ENCODE assay signal across 11 cellular contexts in genomic region chr21:46424062-46424591, GRCh38. TPM values are rescaled to one million over a fixed set of nuclear protein-coding genes. Genes with fewer than 3 reads are reported as not detected.
DNase-seq lines count a peak whose midpoint lies in the region; TF ChIP-seq lines count a peak whose summit lies in the region.
"Had no signal": no experiment of that assay in that cellular context is flagged by ENCODE, and none has a peak within 500 bp of the region (broad histone marks: within the 10 kb centered on the region; RNA-seq: fewer than 3 reads in every experiment).

No MANE protein-coding gene starts in this region.

- TF ChIP-seq EP300 in SK-N-SH (IDR thresholded peaks at IDR 0.05; ENCODE audit: borderline replicate concordance in 1 of 2, low read depth in 1 of 2, low read length in 1 of 2), result no peak

- no peak overlapping the region for H3K4me2 ChIP-seq in SK-N-SH

- H3K36me3 Mint-ChIP-seq in activated T-cell treated with anti-CD3 and anti-CD28 coated beads, Interleukin-2, amount 50 U/mL, for 24 hours (ENCODE audit: low read depth), result peaks cover 74% of the 10 kb centered on the region

- POLR2A ChIA-PET in SK-N-SH (lab: Yijun Ruan, JAX), result no interaction called here

- 97% methylated on average over 5 of the region's 15 CpGs for WGBS in SK-N-SH (ENCODE audit: low lambda C conversion rate)

- no peak overlapping the region for H3K4me3 Mint-ChIP-seq in activated T-cell treated with anti-CD3 and anti-CD28 coated beads, Interleukin-2, amount 50 U/mL, for 24 hours

- no peak for TF ChIP-seq RAD21 in SK-N-SH (IDR thresholded peaks at IDR 0.05; ENCODE audit: low read length)

- peaks cover 2 to 50% of the 10 kb centered on the region in 2 experiments for H3K36me3 ChIP-seq in SK-N-SH (replicated peaks in 1 of 2; ENCODE audit: control insufficient read depth in 1 of 2, insufficient read depth in 2 of 2, low read length in 1 of 2)

- H3K4me3 ChIP-seq in SK-N-SH (ENCODE audit: low read depth in 2 of 2, low read length in 1 of 2), result no peak overlapping the region
- H3K4me3 ChIP-seq: thoracic aorta had no signal

- CTCF ChIA-PET in SK-N-SH (lab: Yijun Ruan, JAX), result interaction anchor here (0.6 kb wide), 1 partner anchor 18 kb away, joined by 3 read pairs; no protein-coding TSS in a partner anchor

- H3K27ac Mint-ChIP-seq in activated T-cell treated with anti-CD3 and anti-CD28 coated beads, Interleukin-2, amount 50 U/mL, for 24 hours, result peak overlapping the region; percentile 88

- no peaks in the 10 kb centered on the region for H3K9me2 ChIP-seq in SK-N-SH

- no peak for TF ChIP-seq CTCF in SK-N-SH (IDR thresholded peaks at IDR 0.05)

- no peaks in the 10 kb centered on the region for H3K27me3 Mint-ChIP-seq in activated T-cell treated with anti-CD3 and anti-CD28 coated beads, Interleukin-2, amount 50 U/mL, for 24 hours

- peaks cover 25% of the 10 kb centered on the region for H3K4me1 Mint-ChIP-seq in activated T-cell treated with anti-CD3 and anti-CD28 coated beads, Interleukin-2, amount 50 U/mL, for 24 hours (ENCODE audit: low read depth)

- no peak overlapping the region for H2AFZ ChIP-seq in SK-N-SH (ENCODE audit: low read depth)

- no peaks in the 10 kb centered on the region for H3K79me2 ChIP-seq in SK-N-SH (ENCODE audit: insufficient read depth)

- no peaks in the 10 kb centered on the region for H3F3A ChIP-seq in SK-N-SH (replicated peaks; ENCODE audit: insufficient read depth)

- H3K9ac ChIP-seq in SK-N-SH, result no peak overlapping the region

- H3K27me3 ChIP-seq in SK-N-SH (ENCODE audit: insufficient read depth), result no peaks in the 10 kb centered on the region

- no peaks in the 10 kb centered on the region for H4K20me1 ChIP-seq in SK-N-SH (ENCODE audit: insufficient read depth)

- no peaks in the 10 kb centered on the region for H3K9me3 ChIP-seq in SK-N-SH
- H3K9me3 ChIP-seq: thoracic aorta had no signal

- peak in 4 of 6 experiments; percentile 14 to 60 (median 32) for DNase-seq in stimulated activated naive CD4-positive, alpha-beta T cell (lab: John Stamatoyannopoulos, UW)
- DNase-seq in stimulated activated naive CD4-positive, alpha-beta T cell treated with Interleukin-2 at 50 U/mL for 16 hours (lab: John Stamatoyannopoulos, UW), result no peak
- peak; percentile 48 for DNase-seq in activated T-cell treated with anti-CD3 and anti-CD28 coated beads, Interleukin-2, amount 50 U/mL, for 24 hours
- DNase-seq in islet precursor cell (peak; percentile 53), SK-N-SH (no peak), middle frontal gyrus (ENCODE audit: extremely low spot score, low spot score) (no peak), NCI-H446 treated with DMSO at 0.1 percent for 48 hours (lab: John Stamatoyannopoulos, UW) (no peak)
- no peak for DNase-seq in activated effector memory CD4-positive, alpha-beta T cell treated with anti-CD3 and anti-CD28 coated beads, Interleukin-2, amount 50 U/mL, for 16 hours
- DNase-seq: HCEC 1CT, KG1 had no signal

- H3K9me3 Mint-ChIP-seq in activated T-cell treated with anti-CD3 and anti-CD28 coated beads, Interleukin-2, amount 50 U/mL, for 24 hours, result no peaks in the 10 kb centered on the region

- H3K4me1 ChIP-seq in SK-N-SH (ENCODE audit: control insufficient read depth in 1 of 2, insufficient read depth in 2 of 2, low read depth in 1 of 2, low read length in 1 of 2), result no peaks in the 10 kb centered on the region

- H3K27ac ChIP-seq in SK-N-SH (ENCODE audit: low read depth in 2 of 2, low read length in 1 of 2), result no peak overlapping the region
- H3K27ac ChIP-seq: thoracic aorta had no signal

TF ChIP-seq in SK-N-SH, 30 proteins besides CTCF, POLR2A, EP300 and RAD21:
- TF ChIP-seq EZH2phosphoT487 (IDR thresholded peaks at IDR 0.05; ENCODE audit: borderline replicate concordance, low read depth), result no peak
- TF ChIP-seq RXRA (IDR thresholded peaks at IDR 0.05; ENCODE audit: borderline replicate concordance, low read depth), result no peak
- TF ChIP-seq MEF2A (IDR thresholded peaks at IDR 0.05; ENCODE audit: borderline replicate concordance, low read depth), result no peak
- TF ChIP-seq USF1 (IDR thresholded peaks at IDR 0.05; ENCODE audit: borderline replicate concordance, low read depth), result no peak
- no peak for TF ChIP-seq GABPA (IDR thresholded peaks at IDR 0.05; ENCODE audit: low read depth)
- TF ChIP-seq FOXJ3 (CRISPR knock-in tag; IDR thresholded peaks at IDR 0.05), result no peak
- TF ChIP-seq SMC3 (IDR thresholded peaks at IDR 0.05; ENCODE audit: low read depth, low read length), result no peak
- TF ChIP-seq MXI1 (IDR thresholded peaks at IDR 0.05; ENCODE audit: low read depth, low read length), result no peak
- TF ChIP-seq TCF12 (IDR thresholded peaks at IDR 0.05), result no peak
- no peak for TF ChIP-seq USF2 (IDR thresholded peaks at IDR 0.05; ENCODE audit: borderline replicate concordance, low read depth, low read length)
- no peak for TF ChIP-seq TEAD4 (IDR thresholded peaks at IDR 0.05; ENCODE audit: borderline replicate concordance, insufficient read depth)
- TF ChIP-seq POLR2AphosphoS5 (IDR thresholded peaks at IDR 0.05; ENCODE audit: low read depth, low read length), result no peak
- no peak for TF ChIP-seq CHD2 (IDR thresholded peaks at IDR 0.05; ENCODE audit: low read length, partially characterized antibody)
- no peak for TF ChIP-seq MAX (IDR thresholded peaks at IDR 0.05; ENCODE audit: low read depth)
- TF ChIP-seq NFIC (IDR thresholded peaks at IDR 0.05; ENCODE audit: borderline replicate concordance), result no peak
- TF ChIP-seq NRF1 (IDR thresholded peaks at IDR 0.05; ENCODE audit: low read depth, low read length), result no peak
TF ChIP-seq in SK-N-SH: peak in this region for 0.

RNA-seq across cellular contexts. Expression of gene DIP2A, which starts 34.6 kb away (rescaled TPM):
- 26.9 and 33.1 TPM in 2 replicates for polyA plus RNA-seq in SK-N-SH (2012; rRNA removed)
- 15.2 and 16.7 TPM in 2 replicates for polyA plus RNA-seq in SK-N-SH (2012; cell fraction: cytosol; rRNA removed)
- polyA plus RNA-seq in SK-N-SH (2012; cell fraction: nucleus; rRNA removed), result 105 and 109 TPM in 2 replicates

Comparison
In these comparisons a context has a peak if more than half of its experiments do, and no peak if none do; other contexts are left out.
1. DNase-seq: peak in stimulated activated naive CD4-positive, alpha-beta T cell (4 of 6), activated T-cell treated with anti-CD3 and anti-CD28 coated beads, Interleukin-2, amount 50 U/mL, for 24 hours (single experiment) and islet precursor cell (single experiment); none in stimulated activated naive CD4-positive, alpha-beta T cell treated with Interleukin-2 at 50 U/mL for 16 hours (single experiment), SK-N-SH (single experiment), activated effector memory CD4-positive, alpha-beta T cell treated with anti-CD3 and anti-CD28 coated beads, Interleukin-2, amount 50 U/mL, for 16 hours (single experiment), middle frontal gyrus (single experiment) and NCI-H446 treated with DMSO at 0.1 percent for 48 hours (single experiment).